8 cellular contexts compared by ENCODE assay signal in the genomic region with DNA sequence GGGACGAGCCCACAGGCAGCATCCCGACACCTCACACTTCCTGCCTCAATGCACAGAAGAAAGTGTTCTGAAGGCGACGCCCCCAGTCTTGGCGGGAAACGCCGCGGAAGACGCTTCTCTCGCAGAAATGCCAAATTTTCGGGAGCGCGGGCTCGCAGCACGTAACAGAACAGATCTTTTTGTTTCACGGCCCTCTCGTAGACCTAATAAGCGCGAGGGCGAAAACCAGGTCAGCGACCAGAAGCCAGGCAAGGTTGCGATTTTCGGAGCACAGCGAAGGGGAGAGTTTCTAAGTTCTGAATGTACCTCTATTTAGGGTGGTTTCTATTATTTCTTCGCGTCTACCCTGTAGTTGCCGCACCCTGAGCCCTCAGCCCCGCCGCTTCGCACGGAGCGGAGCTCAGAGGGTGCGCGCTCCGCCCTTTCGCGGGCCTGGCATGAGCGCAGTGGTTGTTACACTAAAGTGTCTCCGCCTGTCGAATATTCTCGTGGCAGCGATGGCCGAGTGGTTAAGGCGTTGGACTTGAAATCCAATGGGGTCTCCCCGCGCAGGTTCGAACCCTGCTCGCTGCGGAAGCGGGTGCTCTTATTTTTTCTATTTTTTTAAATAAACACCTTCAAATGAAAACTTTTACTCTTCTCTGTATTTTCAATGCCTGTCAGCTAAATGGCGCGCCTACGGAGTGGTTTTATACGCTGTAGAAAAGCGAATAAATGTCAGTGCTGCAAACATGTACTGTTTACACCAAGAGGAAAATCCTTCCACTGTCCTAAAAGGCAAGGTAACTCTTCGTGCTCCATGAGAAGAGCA.
DNase-seq lines count a peak whose midpoint lies in the region; ATAC-seq lines count a peak whose summit lies in the region.

No MANE protein-coding gene starts in this region.

- intact Hi-C loops in CD4-positive, alpha-beta memory T cell (cut with micrococcal nuclease): loop anchor here (1.0 to 2.0 kb wide), 8 partner anchors 16 to 957 kb away; partner anchors contain the start of genes CCAR1, HERC4, HNRNPH3 and PBLD

- peaks cover 0 to 16% of the 10 kb centered on the region in 2 donors for H3K36me3 Mint-ChIP-seq in CD4-positive, alpha-beta memory T cell
- H3K36me3 Mint-ChIP-seq in effector memory CD8-positive, alpha-beta T cell (ENCODE audit: insufficient read depth): peaks cover 30% of the 10 kb centered on the region
- no peaks in the 10 kb centered on the region for H3K36me3 Mint-ChIP-seq in memory B cell

- ATAC-seq in GM21360 (IDR thresholded peaks at IDR 0.05; ENCODE audit: unreplicated experiment) (peak; percentile 84), memory B cell (ENCODE audit: low read depth) (peak; percentile 78)
- peak; percentile 79 for ATAC-seq in effector memory CD8-positive, alpha-beta T cell (replicated peaks)

- H3K9me3 ChIP-seq in CD4-positive, alpha-beta memory T cell (ENCODE audit: control insufficient read depth in 1 of 2, low read length in 2 of 2): no peaks in the 10 kb centered on the region

- no peaks in the 10 kb centered on the region for H3K36me3 ChIP-seq in CD4-positive, alpha-beta memory T cell (ENCODE audit: insufficient read depth, low read length)

- H3K4me1 Mint-ChIP-seq in CD4-positive, alpha-beta memory T cell: peaks cover 9 to 28% (median 14%) of the 10 kb centered on the region in 4 donors
- H3K4me1 Mint-ChIP-seq in effector memory CD8-positive, alpha-beta T cell (ENCODE audit: low read depth in 2 of 2): peaks cover 9 to 11% of the 10 kb centered on the region in 2 donors
- peaks cover 11% of the 10 kb centered on the region for H3K4me1 Mint-ChIP-seq in memory B cell

- peak overlapping the region; percentile 90 to 98 (median 95) for H3K4me3 Mint-ChIP-seq in CD4-positive, alpha-beta memory T cell
- peak overlapping the region; percentile 92 to 93 for H3K4me3 Mint-ChIP-seq in effector memory CD8-positive, alpha-beta T cell
- H3K4me3 Mint-ChIP-seq in memory B cell: peak overlapping the region; percentile 93

- peak; percentile 96 to 99 (median 97) for DNase-seq in CD4-positive, alpha-beta memory T cell
- peak; percentile 96 for DNase-seq in HT-29 (ENCODE audit: low spot score)
- DNase-seq in NK-92 treated with Interleukin-12 subunit alpha and Interleukin-12 subunit beta, amount 100 ng/mL, for 24 hours (lab: John Stamatoyannopoulos, UW): peak; percentile 77
- DNase-seq in activated CD8-positive, alpha-beta memory T cell treated with anti-CD3 and anti-CD28 coated beads for 48 hours (ENCODE audit: low read depth in 2 of 3, low spot score in 2 of 3): peak; percentile 93 to 100 (median 99)
- DNase-seq in effector memory CD8-positive, alpha-beta T cell: peak; percentile 98 to 100 (median 99)
- DNase-seq in memory B cell (ENCODE audit: low spot score in 2 of 2): peak; percentile 100
- peak; percentile 94 for DNase-seq in stimulated activated CD8-positive, alpha-beta memory T cell treated with anti-CD3 and anti-CD28 coated beads, Interleukin-12 subunit alpha, Interleukin-12 subunit beta, amount 100 ng/mL, for 1 hour (ENCODE audit: low read depth)

- peaks cover 0 to 11% (median 3%) of the 10 kb centered on the region in 8 donors for H3K9me3 Mint-ChIP-seq in CD4-positive, alpha-beta memory T cell
- peaks cover 0 to 3% of the 10 kb centered on the region in 2 donors for H3K9me3 Mint-ChIP-seq in effector memory CD8-positive, alpha-beta T cell
- H3K9me3 Mint-ChIP-seq in memory B cell: no peaks in the 10 kb centered on the region

- H3K27ac Mint-ChIP-seq in CD4-positive, alpha-beta memory T cell: peak overlapping the region; percentile 98 to 100 (median 99)
- H3K27ac Mint-ChIP-seq in effector memory CD8-positive, alpha-beta T cell: peak overlapping the region; percentile 100
- peak overlapping the region; percentile 100 for H3K27ac Mint-ChIP-seq in memory B cell

- CTCF ChIA-PET in CD4-positive, alpha-beta memory T cell (lab: Charles Lee; ENCODE audit: partially characterized antibody): interaction anchor here (0.8 to 5.7 kb wide), 7 partner anchors 9 to 67 kb away, joined by 3 to 42 read pairs (median 3); no protein-coding TSS in a partner anchor

- peak overlapping the region; percentile 73 for H3K27ac ChIP-seq in CD4-positive, alpha-beta memory T cell (ENCODE audit: low read depth, low read length)

- peak overlapping the region; percentile 58 to 98 for H3K4me3 ChIP-seq in CD4-positive, alpha-beta memory T cell (ENCODE audit: low read length in 2 of 2)

- peaks cover 14% of the 10 kb centered on the region for H3K4me1 ChIP-seq in CD4-positive, alpha-beta memory T cell (ENCODE audit: insufficient read depth, low read length)

- peaks cover 4 to 9% of the 10 kb centered on the region in 2 donors for H3K27me3 Mint-ChIP-seq in CD4-positive, alpha-beta memory T cell
- peaks cover 0 to 8% of the 10 kb centered on the region in 2 donors for H3K27me3 Mint-ChIP-seq in effector memory CD8-positive, alpha-beta T cell
- no peaks in the 10 kb centered on the region for H3K27me3 Mint-ChIP-seq in memory B cell

- POLR2A ChIA-PET in CD4-positive, alpha-beta memory T cell (lab: Charles Lee; ENCODE audit: partially characterized antibody): interaction anchor here (1.0 to 2.5 kb wide), 18 partner anchors 9 to 643 kb away, joined by 3 to 20 read pairs (median 6); partner anchors contain the start of genes HERC4, HNRNPH3, RUFY2 and SIRT1

- no peaks in the 10 kb centered on the region for H3K27me3 ChIP-seq in CD4-positive, alpha-beta memory T cell (ENCODE audit: insufficient read depth, low read length)

Comparison
In these comparisons a context has a peak if more than half of its experiments do, and no peak if none do; other contexts are left out.
1. Peak in every context shown above with its lines: DNase-seq, ATAC-seq, H3K4me3 ChIP-seq and H3K27ac ChIP-seq.